In genomic region chr3:184314700-184315505, GRCh38 we compare ENCODE assay signal across 8 cellular contexts. TPM values are rescaled to one million over a fixed set of nuclear protein-coding genes. Genes with fewer than 3 reads are reported as not detected.
DNase-seq lines count a peak whose midpoint lies in the region; ATAC-seq and TF ChIP-seq lines count a peak whose summit lies in the region.

No MANE protein-coding gene starts in this region.

- intact Hi-C loops in Calu3 (cut with micrococcal nuclease; ENCODE audit: unreplicated experiment): no loop called here
- intact Hi-C loops in right cardiac atrium (cut with DNase I): loop anchor here in 1 of 4 donors (2.0 kb wide), 1 partner anchor 48 kb away; no protein-coding TSS in a partner anchor

- CTCF ChIA-PET in Calu3 (lab: Charles Lee): interaction anchor here (0.6 to 0.9 kb wide), 2 partner anchors 87 to 141 kb away, joined by 3 to 6 read pairs; no protein-coding TSS in a partner anchor

- peaks cover 64% of the 10 kb centered on the region for H3K36me3 Mint-ChIP-seq in Calu3 (ENCODE audit: insufficient read depth, unreplicated experiment)

- BruUV-seq in Calu3 (replicated peaks; lab: Mats Ljungman, UMichigan): no TSS peak

- no peaks in the 10 kb centered on the region for H3K9me3 ChIP-seq in SU-DHL-6 (ENCODE audit: insufficient read depth, low read length)
- H3K9me3 ChIP-seq in right cardiac atrium (ENCODE audit: control insufficient read depth, low read length): no peaks in the 10 kb centered on the region

- 0 out of 2 replicates have a peak, but pooled peaks cover 7% of the 10 kb centered on the region for H3F3A ChIP-seq in SU-DHL-6 (ENCODE audit: insufficient read depth)

- peak overlapping the region; percentile 68 for H3K4me3 Mint-ChIP-seq in Calu3 (ENCODE audit: low read depth, unreplicated experiment)

- no peaks in the 10 kb centered on the region for H3K27me3 ChIP-seq in SU-DHL-6 (ENCODE audit: low read length)
- H3K27me3 ChIP-seq in right cardiac atrium (ENCODE audit: control insufficient read depth, insufficient read depth): no peaks in the 10 kb centered on the region

- peaks cover 12% of the 10 kb centered on the region; the same call in 1 of the 2 replicates for H4K20me1 ChIP-seq in SU-DHL-6 (ENCODE audit: low read depth, low read length)

- peaks cover 17% of the 10 kb centered on the region for H3K4me1 ChIP-seq in right cardiac atrium (ENCODE audit: control insufficient read depth, insufficient read depth, low read length)

- no peaks in the 10 kb centered on the region for H3K9me2 ChIP-seq in SU-DHL-6 (replicated peaks; ENCODE audit: insufficient read depth, low read length)

- no peaks in the 10 kb centered on the region for H3K36me3 ChIP-seq in SU-DHL-6 (ENCODE audit: low read length)

- WGBS in right cardiac atrium: under 1% methylated on average over 85 of the region's 86 CpGs

- no peaks in the 10 kb centered on the region for H3K27me3 Mint-ChIP-seq in Calu3 (ENCODE audit: unreplicated experiment)

- peak overlapping the region; percentile 76 for H3K27ac ChIP-seq in SU-DHL-6 (ENCODE audit: low read depth, low read length)
- H3K27ac ChIP-seq in right cardiac atrium (ENCODE audit: low read length): peak overlapping the region; percentile 97

- H2AFZ ChIP-seq in SU-DHL-6 (ENCODE audit: low read depth, low read length, severe bottlenecking): no peak overlapping the region

- peaks cover 51% of the 10 kb centered on the region for H3K79me2 ChIP-seq in SU-DHL-6 (ENCODE audit: insufficient read depth, low read length)

- peak overlapping the region; percentile 99 for H3K9ac ChIP-seq in SU-DHL-6 (ENCODE audit: low read length)

- TF ChIP-seq CTCF in Calu3 (IDR thresholded peaks at IDR 0.05; ENCODE audit: unreplicated experiment) (no peak), GM20000 (IDR thresholded peaks at IDR 0.05; ENCODE audit: extremely low read depth, missing control alignments) (no peak), SU-DHL-6 (IDR thresholded peaks at IDR 0.05; ENCODE audit: insufficient read depth, low read length, poor library complexity, severe bottlenecking) (no peak)

- peak overlapping the region; percentile 99 for H3K4me3 ChIP-seq in SU-DHL-6 (ENCODE audit: insufficient read depth, low read length, poor library complexity, severe bottlenecking)
- peak overlapping the region; percentile 98 for H3K4me3 ChIP-seq in right cardiac atrium (ENCODE audit: low read length)

- ATAC-seq in HG03571 (IDR thresholded peaks at IDR 0.05; ENCODE audit: unreplicated experiment) (peak; percentile 26), right cardiac atrium (peak; percentile 86 to 90)

- H3K27ac Mint-ChIP-seq in Calu3 (ENCODE audit: unreplicated experiment): peak overlapping the region; percentile 78

- no peaks in the 10 kb centered on the region for H3K9me3 Mint-ChIP-seq in Calu3 (ENCODE audit: low read depth, unreplicated experiment)

- peaks cover 36% of the 10 kb centered on the region for H3K4me1 Mint-ChIP-seq in Calu3 (ENCODE audit: low read depth, unreplicated experiment)

- peak overlapping the region; percentile 88 for H3K4me2 ChIP-seq in SU-DHL-6 (ENCODE audit: low read depth, low read length, poor library complexity, severe bottlenecking)

- peak; percentile 84 for DNase-seq in Calu3
- DNase-seq in GM20000 (ENCODE audit: low spot score): peak; percentile 75
- peak in 41 of 56 donors; percentile 14 to 73 (median 48) for DNase-seq in amygdala (lab: John Stamatoyannopoulos, UW)
- peak; percentile 95 to 97 (median 96) for DNase-seq in right cardiac atrium
- peak; percentile 62 for DNase-seq in retina
- DNase-seq in occipital lobe (lab: John Stamatoyannopoulos, UW): no peak

RNA-seq across cellular contexts. Expression of gene EIF4G1, which starts 0.5 kb away (rescaled TPM):
- total RNA-seq in Calu3 (2022) (662 and 673 TPM in 2 replicates), right cardiac atrium (100 to 1,000 TPM; 215 to 301 (median 245) TPM), occipital lobe (77.8 TPM)
- 203 TPM for polyA plus RNA-seq in right cardiac atrium

RNA-seq across cellular contexts. Expression of gene PSMD2, which starts 15.9 kb away (rescaled TPM):
- total RNA-seq in Calu3 (2022): 513 and 530 TPM in 2 replicates
- total RNA-seq in right cardiac atrium: 100 to 1,000 TPM; 198 to 230 (median 227) TPM
- polyA plus RNA-seq in right cardiac atrium: 161 TPM
- 244 TPM for total RNA-seq in occipital lobe

RNA-seq across cellular contexts. Expression of gene FAM131A, which starts 22.5 kb away (rescaled TPM):
- total RNA-seq in Calu3 (2022) (24.4 and 29.2 TPM in 2 replicates), right cardiac atrium (10 to 100 TPM; 26.5 to 41.1 (median 33.6) TPM), occipital lobe (61.6 TPM)
- 34.3 TPM for polyA plus RNA-seq in right cardiac atrium

RNA-seq across cellular contexts. Expression of gene ECE2, which starts 39.1 kb away (rescaled TPM):
- not detected in 2 replicates for total RNA-seq in Calu3 (2022)
- 1 to 10 TPM; 1.2 to 6.6 (median 3.6) TPM for total RNA-seq in right cardiac atrium
- 2.6 TPM for polyA plus RNA-seq in right cardiac atrium
- total RNA-seq in occipital lobe: 2.2 TPM

RNA-seq across cellular contexts. Expression of gene CLCN2, which starts 46.5 kb away (rescaled TPM):
- total RNA-seq in Calu3 (2022) (22.9 and 25.3 TPM in 2 replicates), right cardiac atrium (1 to 10 TPM; 2.0 to 4.9 (median 3.6) TPM), occipital lobe (8.4 TPM)
- polyA plus RNA-seq in right cardiac atrium: 2.7 TPM
